25 cellular contexts compared by ENCODE assay signal in genomic region chr9:125969462-125969861, GRCh38.
"Had no signal": no experiment of that assay in that cellular context is flagged by ENCODE, and none has a peak within 500 bp of the region (broad histone marks: within the 10 kb centered on the region; RNA-seq: fewer than 3 reads in every experiment).

No MANE protein-coding gene starts in this region.

- H3K27ac Mint-ChIP-seq: effector memory CD8-positive, alpha-beta T cell; naive thymus-derived CD8-positive, alpha-beta T cell had no signal

- H3K36me3 ChIP-seq: gastrocnemius medialis had no signal

- H3K4me3 ChIP-seq: gastrocnemius medialis, heart left ventricle, hepatocyte, pancreas, right lobe of liver, stomach, thyroid gland, vagina had no signal

- H3K4me1 ChIP-seq: gastrocnemius medialis, heart left ventricle, pancreas, right lobe of liver, thyroid gland, vagina had no signal

- H3K9me3 ChIP-seq: gastrocnemius medialis, heart left ventricle, pancreas, right lobe of liver, thyroid gland, vagina had no signal

- ATAC-seq: effector memory CD8-positive, alpha-beta T cell; gastrocnemius medialis; heart left ventricle; left lobe of liver; naive thymus-derived CD8-positive, alpha-beta T cell; pancreas; right lobe of liver had no signal

- H3K4me1 Mint-ChIP-seq: naive thymus-derived CD8-positive, alpha-beta T cell had no signal

- H3K27me3 ChIP-seq: gastrocnemius medialis, heart left ventricle, hepatocyte, pancreas, right lobe of liver, stomach, thyroid gland, vagina had no signal

- H3K9me3 Mint-ChIP-seq: effector memory CD8-positive, alpha-beta T cell had no signal

- H3K4me2 ChIP-seq: hepatocyte had no signal

- DNase-seq: cortex of kidney; effector memory CD8-positive, alpha-beta T cell; erythroblast; foreskin fibroblast; gastrocnemius medialis; heart left ventricle; kidney; mesenchymal stem cell; midbrain; naive thymus-derived CD8-positive, alpha-beta T cell; nephron progenitor cell; occipital lobe; pancreas; retina; right lobe of liver; small intestine; stimulated activated CD4-positive, alpha-beta T cell treated with anti-CD3 and anti-CD28 coated beads, Interleukin-15, amount 100 ng/mL, for 24 hours; stimulated activated CD4-positive, alpha-beta T cell treated with anti-CD3 and anti-CD28 coated beads, Interleukin-2, amount 100 ng/mL, for 48 hours; stimulated activated naive CD4-positive, alpha-beta T cell treated with Interleukin-2 at 50 U/mL for 16 hours; stomach; thyroid gland; trophoblast cell had no signal

- H3K27ac ChIP-seq: gastrocnemius medialis, heart left ventricle, hepatocyte, pancreas, right lobe of liver, stomach, thyroid gland, vagina had no signal

- H3K4me3 Mint-ChIP-seq: effector memory CD8-positive, alpha-beta T cell; naive thymus-derived CD8-positive, alpha-beta T cell; nephron progenitor cell had no signal
